9 cellular contexts compared by ENCODE assay signal in genomic region chr20:47574616-47575401, GRCh38.
DNase-seq lines count a peak whose midpoint lies in the region; ATAC-seq, FAIRE-seq and TF ChIP-seq lines count a peak whose summit lies in the region.
"Had no signal": no experiment of that assay in that cellular context is flagged by ENCODE, and none has a peak within 500 bp of the region (broad histone marks: within the 10 kb centered on the region; RNA-seq: fewer than 3 reads in every experiment).

No MANE protein-coding gene starts in this region.

- intact Hi-C loops in activated T-helper 1 cell treated with anti-CD3 and anti-CD28 coated beads, Interleukin-12 subunit alpha, Interleukin-12 subunit beta, Interleukin-2, Interleukin-4 antibody, amounts not matched to agents 30 ng/mL and 10 ng/mL and 1 ng/mL, durations not matched to agents 14 hours and 24 hours and 36 hours (cut with micrococcal nuclease): loop anchor here (2.0 to 5.0 kb wide), 2 partner anchors 16 to 37 kb away; no protein-coding TSS in a partner anchor

- FAIRE-seq in TTC549 (lab: Jason Lieb, UNC) (peak; percentile 11), H54 (lab: Jason Lieb, UNC) (no peak)

- H3K36me3 Mint-ChIP-seq in neural crest cell (ENCODE audit: low read depth): peaks cover 16% of the 10 kb centered on the region
- H3K36me3 Mint-ChIP-seq in activated T-helper 1 cell treated with anti-CD3 and anti-CD28 coated beads, Interleukin-12 subunit alpha, Interleukin-12 subunit beta, Interleukin-2, Interleukin-4 antibody, amounts not matched to agents 30 ng/mL and 10 ng/mL and 1 ng/mL, durations not matched to agents 14 hours and 24 hours and 36 hours (ENCODE audit: low read depth): peaks cover 27% of the 10 kb centered on the region

- H3K27ac Mint-ChIP-seq in neural crest cell (ENCODE audit: unreplicated experiment): no peak overlapping the region
- H3K27ac Mint-ChIP-seq in activated T-helper 1 cell treated with anti-CD3 and anti-CD28 coated beads, Interleukin-12 subunit alpha, Interleukin-12 subunit beta, Interleukin-2, Interleukin-4 antibody, amounts not matched to agents 30 ng/mL and 10 ng/mL and 1 ng/mL, durations not matched to agents 14 hours and 24 hours and 36 hours: no peak overlapping the region

- no peak for TF ChIP-seq CTCF in neural crest cell (conservative IDR thresholded peaks at IDR 0.05)

- no peak for TF ChIP-seq POLR2A in H54 (IDR thresholded peaks at IDR 0.05; ENCODE audit: low read depth, low read length)

- ATAC-seq in HG03095 (IDR thresholded peaks at IDR 0.05; ENCODE audit: unreplicated experiment): no peak
- ATAC-seq: naive thymus-derived CD8-positive, alpha-beta T cell had no signal

- peak overlapping the region; percentile 36 for H3K4me3 Mint-ChIP-seq in neural crest cell
- no peak overlapping the region for H3K4me3 Mint-ChIP-seq in activated T-helper 1 cell treated with anti-CD3 and anti-CD28 coated beads, Interleukin-12 subunit alpha, Interleukin-12 subunit beta, Interleukin-2, Interleukin-4 antibody, amounts not matched to agents 30 ng/mL and 10 ng/mL and 1 ng/mL, durations not matched to agents 14 hours and 24 hours and 36 hours

- H3K9me3 Mint-ChIP-seq in neural crest cell: peaks cover 3% of the 10 kb centered on the region
- peaks cover 3% of the 10 kb centered on the region for H3K9me3 Mint-ChIP-seq in activated T-helper 1 cell treated with anti-CD3 and anti-CD28 coated beads, Interleukin-12 subunit alpha, Interleukin-12 subunit beta, Interleukin-2, Interleukin-4 antibody, amounts not matched to agents 30 ng/mL and 10 ng/mL and 1 ng/mL, durations not matched to agents 14 hours and 24 hours and 36 hours

- H3K4me1 Mint-ChIP-seq in neural crest cell: peaks cover 47% of the 10 kb centered on the region
- H3K4me1 Mint-ChIP-seq in activated T-helper 1 cell treated with anti-CD3 and anti-CD28 coated beads, Interleukin-12 subunit alpha, Interleukin-12 subunit beta, Interleukin-2, Interleukin-4 antibody, amounts not matched to agents 30 ng/mL and 10 ng/mL and 1 ng/mL, durations not matched to agents 14 hours and 24 hours and 36 hours (ENCODE audit: low read depth): peaks cover 77% of the 10 kb centered on the region

- DNase-seq in GF-D8 (lab: John Stamatoyannopoulos, UW): peak; percentile 16
- DNase-seq in NCI-H1436 (lab: John Stamatoyannopoulos, UW): peak; percentile 61
- DNase-seq in neural crest cell (ENCODE audit: low read depth, low spot score): no peak
- DNase-seq in H54 (ENCODE audit: insufficient read length, low spot score): no peak
- DNase-seq in activated T-helper 1 cell treated with anti-CD3 and anti-CD28 coated beads, Interleukin-12 subunit alpha, Interleukin-12 subunit beta, Interleukin-2, Interleukin-4 antibody, amounts not matched to agents 30 ng/mL and 10 ng/mL and 1 ng/mL, durations not matched to agents 14 hours and 24 hours and 36 hours (ENCODE audit: low spot score): no peak
- DNase-seq in cerebellar cortex (ENCODE audit: low spot score): no peak
- DNase-seq: naive thymus-derived CD8-positive, alpha-beta T cell had no signal

- H3K27me3 Mint-ChIP-seq in neural crest cell (ENCODE audit: low read depth): no peaks in the 10 kb centered on the region
- H3K27me3 Mint-ChIP-seq in activated T-helper 1 cell treated with anti-CD3 and anti-CD28 coated beads, Interleukin-12 subunit alpha, Interleukin-12 subunit beta, Interleukin-2, Interleukin-4 antibody, amounts not matched to agents 30 ng/mL and 10 ng/mL and 1 ng/mL, durations not matched to agents 14 hours and 24 hours and 36 hours (ENCODE audit: insufficient read depth): no peaks in the 10 kb centered on the region
- H3K27me3 Mint-ChIP-seq: naive thymus-derived CD8-positive, alpha-beta T cell had no signal

Comparison
In these comparisons a context has a peak if more than half of its experiments do, and no peak if none do; other contexts are left out.
1. DNase-seq: peak in GF-D8 (single experiment) and NCI-H1436 (single experiment); none in neural crest cell (single experiment), H54 (single experiment), activated T-helper 1 cell treated with anti-CD3 and anti-CD28 coated beads, Interleukin-12 subunit alpha, Interleukin-12 subunit beta, Interleukin-2, Interleukin-4 antibody, amounts not matched to agents 30 ng/mL and 10 ng/mL and 1 ng/mL, durations not matched to agents 14 hours and 24 hours and 36 hours (single experiment) and cerebellar cortex (single experiment).